In genomic region chr3:15859507-15860013, GRCh38 we compare ENCODE assay signal across 8 cellular contexts.
DNase-seq lines count a peak whose midpoint lies in the region; ATAC-seq and TF ChIP-seq lines count a peak whose summit lies in the region.

No MANE protein-coding gene starts in this region.

- in situ Hi-C loops in astrocyte of the cerebellum (cut with HindIII; ENCODE audit: low sequenced_read_pairs) = no loop called here

- H3K4me3 ChIP-seq in astrocyte of the cerebellum (ENCODE audit: low read depth, low read length) = peak overlapping the region; percentile 67
- H3K4me3 ChIP-seq in retinal pigment epithelial cell (ENCODE audit: low read length) = peak overlapping the region; percentile 73

- ATAC-seq in GM18505 (IDR thresholded peaks at IDR 0.05; ENCODE audit: unreplicated experiment) (peak; percentile 78), HG02870 (IDR thresholded peaks at IDR 0.05; ENCODE audit: unreplicated experiment) (peak; percentile 76)

- no peak for TF ChIP-seq POLR2A in GM18505 (IDR thresholded peaks at IDR 0.05; ENCODE audit: borderline replicate concordance, extremely low read depth, insufficient read depth, insufficient read length)

- peak; percentile 47 for DNase-seq in NCI-H1694 (lab: John Stamatoyannopoulos, UW)
- peak; percentile 75 for DNase-seq in T-helper 22 cell (ENCODE audit: low read depth)
- peak; percentile 56 for DNase-seq in astrocyte of the cerebellum (ENCODE audit: low read depth)
- DNase-seq in hippocampal formation (lab: John Stamatoyannopoulos, UW) = peak; percentile 82 to 85
- DNase-seq in retinal pigment epithelial cell (ENCODE audit: low read depth) = peak; percentile 47
- DNase-seq in OCI-M2 (lab: John Stamatoyannopoulos, UW; ENCODE audit: unreplicated experiment) = no peak

- TF ChIP-seq CTCF in astrocyte of the cerebellum (IDR thresholded peaks at IDR 0.05; ENCODE audit: low read depth, low read length, missing control alignments) (no peak), retinal pigment epithelial cell (conservative IDR thresholded peaks at IDR 0.05; ENCODE audit: low read depth, low read length) (no peak)
